In genomic region chr3:132352556-132353143, GRCh38 we compare ENCODE assay signal across 8 cellular contexts. TPM values are rescaled to one million over a fixed set of nuclear protein-coding genes. Genes with fewer than 3 reads are reported as not detected.
A peak's percentile ranks its signal among the peaks of the same experiment; 100 is the strongest.
DNase-seq lines count a peak whose midpoint lies in the region; ATAC-seq, FAIRE-seq and TF ChIP-seq lines count a peak whose summit lies in the region.

No MANE protein-coding gene starts in this region.

- H3K27ac ChIP-seq in endothelial cell of umbilical vein (ENCODE audit: insufficient read depth, low read depth, low read length) = no peak overlapping the region
- no peak overlapping the region for H3K27ac ChIP-seq in naive thymus-derived CD4-positive, alpha-beta T cell (ENCODE audit: low read depth, low read length)

- H2AFZ ChIP-seq in endothelial cell of umbilical vein (ENCODE audit: low read depth, low read length) = no peak overlapping the region

- peaks cover 0 to 4% (median 0%) of the 10 kb centered on the region in 7 donors for H3K4me1 Mint-ChIP-seq in naive thymus-derived CD4-positive, alpha-beta T cell

- no peak overlapping the region for H3K27ac Mint-ChIP-seq in naive thymus-derived CD4-positive, alpha-beta T cell

- peak; percentile 78 to 84 for TF ChIP-seq CTCF in endothelial cell of umbilical vein (IDR thresholded peaks at IDR 0.05; ENCODE audit: extremely low read depth in 1 of 2, insufficient read depth in 1 of 2, low read depth in 1 of 2, low read length in 2 of 2)

- CTCF ChIA-PET in endothelial cell of umbilical vein (lab: Charles Lee) = interaction anchor here (0.6 to 9.4 kb wide), 13 partner anchors 9 to 183 kb away, joined by 3 to 150 read pairs (median 3); partner anchors contain the start of gene DNAJC13
- CTCF ChIA-PET in naive thymus-derived CD4-positive, alpha-beta T cell (lab: Charles Lee) = interaction anchor here (0.6 to 1.9 kb wide), 5 partner anchors 8 to 290 kb away, joined by 3 to 10 read pairs (median 3); no protein-coding TSS in a partner anchor

- H3K4me3 ChIP-seq in endothelial cell of umbilical vein (replicated peaks in 1 of 3; ENCODE audit: insufficient read depth in 1 of 3, low read depth in 1 of 3, low read length in 3 of 3) = no peak overlapping the region
- no peak overlapping the region for H3K4me3 ChIP-seq in naive thymus-derived CD4-positive, alpha-beta T cell (ENCODE audit: low read length)

- peaks cover 0 to 18% (median 0%) of the 10 kb centered on the region in 5 donors for H3K27me3 Mint-ChIP-seq in naive thymus-derived CD4-positive, alpha-beta T cell

- H3K4me2 ChIP-seq in endothelial cell of umbilical vein (ENCODE audit: insufficient read depth, low read length) = no peak overlapping the region

- dilution Hi-C loops in endothelial cell of umbilical vein (cut with MboI; ENCODE audit: extremely low pct_ligation_motif_present, low sequenced_read_pairs) = no loop called here

- POLR2A ChIA-PET in endothelial cell of umbilical vein (lab: Charles Lee) = no interaction called here
- POLR2A ChIA-PET in naive thymus-derived CD4-positive, alpha-beta T cell (lab: Charles Lee) = no interaction called here

- no peaks in the 10 kb centered on the region for H3K9me3 ChIP-seq in endothelial cell of umbilical vein (replicated peaks; ENCODE audit: control insufficient read depth, insufficient read depth, low read length)
- H3K9me3 ChIP-seq in naive thymus-derived CD4-positive, alpha-beta T cell (ENCODE audit: control insufficient read depth in 2 of 3, low read length in 3 of 3) = no peaks in the 10 kb centered on the region

- peaks cover 0 to 4% of the 10 kb centered on the region in 2 experiments for H3K27me3 ChIP-seq in endothelial cell of umbilical vein (ENCODE audit: control insufficient read depth in 2 of 2, insufficient read depth in 2 of 2, low read length in 2 of 2)
- H3K27me3 ChIP-seq in naive thymus-derived CD4-positive, alpha-beta T cell (ENCODE audit: control insufficient read depth in 2 of 2, insufficient read depth in 2 of 2, low read length in 2 of 2) = peaks cover 0 to 3% of the 10 kb centered on the region in 2 donors

- ATAC-seq in GM19035 (IDR thresholded peaks at IDR 0.05; ENCODE audit: unreplicated experiment) = peak; percentile 77
- peak; percentile 91 for ATAC-seq in naive thymus-derived CD4-positive, alpha-beta T cell

- peak; percentile 88 to 92 for DNase-seq in AML-193 (lab: John Stamatoyannopoulos, UW)
- peak; percentile 72 for DNase-seq in HT1080 (ENCODE audit: low read depth)
- DNase-seq in NOMO-1 treated with dmso at 0.1 percent for 144 hours (lab: John Stamatoyannopoulos, UW; ENCODE audit: unreplicated experiment) = peak; percentile 60
- DNase-seq in activated CD8-positive, alpha-beta memory T cell treated with anti-CD3 and anti-CD28 coated beads for 4 hours (ENCODE audit: low read depth in 2 of 2) = peak; percentile 20 to 39
- DNase-seq in endothelial cell of umbilical vein (ENCODE audit: low read depth, low spot score) = peak; percentile 77
- peak; percentile 11 to 65 (median 52) for DNase-seq in naive thymus-derived CD4-positive, alpha-beta T cell
- peak; percentile 7 to 60 (median 40) for DNase-seq in stimulated activated naive CD4-positive, alpha-beta T cell (lab: John Stamatoyannopoulos, UW)

- no peaks in the 10 kb centered on the region for H3K4me1 ChIP-seq in endothelial cell of umbilical vein (ENCODE audit: control insufficient read depth, extremely low read depth, insufficient read depth, low read length)
- no peaks in the 10 kb centered on the region for H3K4me1 ChIP-seq in naive thymus-derived CD4-positive, alpha-beta T cell (ENCODE audit: control insufficient read depth in 2 of 2, insufficient read depth in 2 of 2, low read length in 2 of 2)

- H3K9ac ChIP-seq in endothelial cell of umbilical vein (replicated peaks; ENCODE audit: extremely low read depth, insufficient read depth, low read length) = no peak overlapping the region

- H3K79me2 ChIP-seq in endothelial cell of umbilical vein (ENCODE audit: control insufficient read depth, insufficient read depth, low read length) = no peaks in the 10 kb centered on the region

- H3K36me3 ChIP-seq in endothelial cell of umbilical vein (ENCODE audit: control insufficient read depth in 2 of 2, extremely low read depth in 1 of 2, insufficient read depth in 2 of 2, low read length in 2 of 2) = no peaks in the 10 kb centered on the region
- H3K36me3 ChIP-seq in naive thymus-derived CD4-positive, alpha-beta T cell (ENCODE audit: control insufficient read depth in 2 of 3, insufficient read depth in 3 of 3, low read length in 3 of 3) = no peaks in the 10 kb centered on the region

- no peaks in the 10 kb centered on the region for H3K36me3 Mint-ChIP-seq in naive thymus-derived CD4-positive, alpha-beta T cell

- no peaks in the 10 kb centered on the region for H4K20me1 ChIP-seq in endothelial cell of umbilical vein (replicated peaks; ENCODE audit: control insufficient read depth, extremely low read depth, insufficient read depth, low read length)

- intact Hi-C loops in endothelial cell of umbilical vein (cut with micrococcal nuclease) = loop anchor here (1.0 to 10.0 kb wide), 5 partner anchors 47 to 290 kb away; no protein-coding TSS in a partner anchor
- intact Hi-C loops in naive thymus-derived CD4-positive, alpha-beta T cell (cut with micrococcal nuclease) = loop anchor here (1.0 to 10.0 kb wide), 6 partner anchors 47 to 1070 kb away; no protein-coding TSS in a partner anchor

- TF ChIP-seq POLR2A in endothelial cell of umbilical vein (IDR thresholded peaks at IDR 0.05; ENCODE audit: low read depth, low read length) = no peak

- H3K4me3 Mint-ChIP-seq in naive thymus-derived CD4-positive, alpha-beta T cell = no peak overlapping the region

- H3K9me3 Mint-ChIP-seq in naive thymus-derived CD4-positive, alpha-beta T cell = no peaks in the 10 kb centered on the region

- no peaks in the 10 kb centered on the region for H3K9me1 ChIP-seq in endothelial cell of umbilical vein (replicated peaks; ENCODE audit: control insufficient read depth, extremely low read depth, insufficient read depth, low read length)

- BruUV-seq in endothelial cell of umbilical vein (replicated peaks; lab: Mats Ljungman, UMichigan) = no TSS peak

- FAIRE-seq in endothelial cell of umbilical vein (lab: Jason Lieb, UNC) = peak; percentile 70

TF ChIP-seq in endothelial cell of umbilical vein, 7 proteins besides CTCF, POLR2A, EP300 and RAD21:
- TF ChIP-seq GATA2 (IDR thresholded peaks at IDR 0.05; ENCODE audit: insufficient read depth, insufficient read length, low read depth, low read length) (peak; percentile 34), MAX (IDR thresholded peaks at IDR 0.05; ENCODE audit: insufficient read depth, insufficient read length) (no peak)

RNA-seq across cellular contexts. Expression of gene ACP3, which starts 35.4 kb away (rescaled TPM):
- 2.3 TPM in 1 of 2 replicates, not detected in the other for total RNA-seq in HT1080 (2014; rRNA removed; shearing (Covaris generic))
- 0.02 TPM in 2 replicates for polyA plus RNA-seq in HT1080 (2015; cell fraction: cytosol; rRNA removed)
- polyA plus RNA-seq in HT1080 (2015; cell fraction: nucleus; rRNA removed) = 0.26 TPM in 1 of 2 replicates, not detected in the other
- not detected in 2 replicates for total RNA-seq in endothelial cell of umbilical vein
- not detected in 2 replicates for polyA plus RNA-seq in endothelial cell of umbilical vein
- not detected in 2 replicates for polyA plus RNA-seq in endothelial cell of umbilical vein (2011; cell fraction: cytosol; rRNA removed)
- not detected in 2 replicates for polyA plus RNA-seq in endothelial cell of umbilical vein (2011; cell fraction: nucleus; rRNA removed)
- not detected in 2 replicates for polyA plus RNA-seq in endothelial cell of umbilical vein (2012)
- not detected in 2 replicates for polyA minus RNA-seq in endothelial cell of umbilical vein
- 0.31 TPM for polyA minus RNA-seq in endothelial cell of umbilical vein (2011; cell fraction: cytosol; rRNA and poly(A)+ RNA removed)
- not detected in 2 replicates for polyA minus RNA-seq in endothelial cell of umbilical vein (2011; cell fraction: nucleus; rRNA and poly(A)+ RNA removed)
- 10 to 100 TPM in 1 of 5 experiments, 1 to 10 TPM in 1, under 1 TPM in 1, not detected in 2; 0.32 to 19.0 (median 1.9) TPM for total RNA-seq in naive thymus-derived CD4-positive, alpha-beta T cell
- polyA plus RNA-seq in naive thymus-derived CD4-positive, alpha-beta T cell = not detected

Comparison
In these comparisons a context has a peak if more than half of its experiments do, and no peak if none do; other contexts are left out.
1. DNase-seq: peak in every context shown above with its lines; median percentile 90 in AML-193; 77 in endothelial cell of umbilical vein; 72 in HT1080; 60 in NOMO-1 treated with dmso at 0.1 percent for 144 hours; 52 in naive thymus-derived CD4-positive, alpha-beta T cell; 40 in stimulated activated naive CD4-positive, alpha-beta T cell; 30 in activated CD8-positive, alpha-beta memory T cell treated with anti-CD3 and anti-CD28 coated beads for 4 hours.